ENCODE assay signal across 8 cellular contexts in the genomic region with DNA sequence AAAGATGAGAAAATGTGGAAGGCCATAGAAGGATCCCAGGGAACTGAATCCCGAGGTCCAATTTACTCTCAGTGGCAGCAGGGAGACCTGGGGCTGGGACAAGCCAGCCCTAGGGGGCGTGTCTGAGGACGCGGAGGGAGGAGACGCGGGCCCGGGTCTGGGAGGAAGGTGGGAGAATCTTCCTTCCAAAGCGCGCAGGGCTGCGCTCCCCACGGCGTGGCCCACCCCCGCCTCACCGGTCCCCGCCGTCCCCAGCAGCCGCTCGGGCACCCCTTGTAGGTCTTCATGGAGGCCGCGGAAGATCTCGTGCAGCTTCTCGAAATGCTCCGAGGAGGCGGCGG. TPM values are rescaled to one million over a fixed set of nuclear protein-coding genes. Genes with fewer than 3 reads are reported as not detected.
DNase-seq lines count a peak whose midpoint lies in the region; ATAC-seq and TF ChIP-seq lines count a peak whose summit lies in the region.

No MANE protein-coding gene starts in this region.

- peak; percentile 46 for ATAC-seq in GM21717 (IDR thresholded peaks at IDR 0.05; ENCODE audit: unreplicated experiment)

- H3K27me3 ChIP-seq in Peyer's patch, result no peaks in the 10 kb centered on the region
- H3K27me3 ChIP-seq in thymus (ENCODE audit: control insufficient read depth, insufficient read depth), result no peaks in the 10 kb centered on the region

- H3K4me3 ChIP-seq in Peyer's patch (peak overlapping the region; percentile 75 to 93 (median 89)), foreskin fibroblast (ENCODE audit: low read depth in 1 of 2, low read length in 2 of 2) (peak overlapping the region; percentile 73 to 92), thymus (ENCODE audit: low read length) (peak overlapping the region; percentile 73)

- H3K27me3 Mint-ChIP-seq in IgD-negative memory B cell, result no peaks in the 10 kb centered on the region
- no peaks in the 10 kb centered on the region for H3K27me3 Mint-ChIP-seq in nephron (ENCODE audit: low read depth)

- H3K36me3 ChIP-seq in Peyer's patch (peaks cover 0 to 6% (median 0%) of the 10 kb centered on the region in 3 donors), thymus (ENCODE audit: control insufficient read depth, insufficient read depth) (peaks cover 10% of the 10 kb centered on the region)

- no peak for TF ChIP-seq POLR2A in Peyer's patch (IDR thresholded peaks at IDR 0.05)

- H3K4me3 Mint-ChIP-seq in IgD-negative memory B cell (peak overlapping the region; percentile 85 to 97 (median 92)), nephron (peak overlapping the region; percentile 94 to 97 (median 96))

- H3K4me1 ChIP-seq in Peyer's patch (peaks cover 0 to 26% (median 2%) of the 10 kb centered on the region in 4 donors), thymus (ENCODE audit: control insufficient read depth, insufficient read depth, low read length) (peaks cover 6% of the 10 kb centered on the region)

- TF ChIP-seq CTCF in Peyer's patch (IDR thresholded peaks at IDR 0.05) (peak in 3 of 6 experiments; percentile 16 to 24 (median 21)), foreskin fibroblast (IDR thresholded peaks at IDR 0.05; ENCODE audit: low read depth, low read length) (peak; percentile 17), nephron (IDR thresholded peaks at IDR 0.05; ENCODE audit: unreplicated experiment in 3 of 3) (peak in 1 of 3 experiments; percentile 14)

- no peaks in the 10 kb centered on the region for H3K9me3 ChIP-seq in Peyer's patch
- H3K9me3 ChIP-seq in thymus (ENCODE audit: control insufficient read depth), result no peaks in the 10 kb centered on the region

- DNase-seq in DMS79 treated with DMSO at 0.1 percent for 48 hours (lab: John Stamatoyannopoulos, UW) (peak; percentile 79), Peyer's patch (peak; percentile 64 to 83 (median 79)), activated gamma-delta T cell (lab: John Stamatoyannopoulos, UW) (peak; percentile 41), foreskin fibroblast (peak in 1 of 2 donors; percentile 80)

- under 1% methylated on average over 25 of the region's 25 CpGs for WGBS in thymus

- H3K27ac Mint-ChIP-seq in IgD-negative memory B cell (peak overlapping the region; percentile 66 to 94 (median 92)), nephron (peak overlapping the region; percentile 95 to 100 (median 98))

- H3K9me3 Mint-ChIP-seq in IgD-negative memory B cell (no peaks in the 10 kb centered on the region), nephron (no peaks in the 10 kb centered on the region)

- H3K27ac ChIP-seq in Peyer's patch, result peak overlapping the region; percentile 93 to 97 (median 96)
- H3K27ac ChIP-seq in thymus (ENCODE audit: low read depth), result peak overlapping the region; percentile 81

- H3K4me1 Mint-ChIP-seq in IgD-negative memory B cell (peaks cover 26 to 37% (median 32%) of the 10 kb centered on the region in 3 donors), nephron (peaks cover 27% of the 10 kb centered on the region)

- H3K36me3 Mint-ChIP-seq in IgD-negative memory B cell, result no peaks in the 10 kb centered on the region
- H3K36me3 Mint-ChIP-seq in nephron (ENCODE audit: low read depth), result peaks cover 25% of the 10 kb centered on the region

RNA-seq across cellular contexts. Expression of gene VTI1B, which starts 0.3 kb away (rescaled TPM):
- polyA plus RNA-seq in IgD-negative memory B cell (84.8 TPM), thymus (71.0 TPM)
- 10 to 100 TPM; 57.4 to 75.5 (median 63.3) TPM for total RNA-seq in Peyer's patch

RNA-seq across cellular contexts. Expression of gene RDH11, which starts 21.5 kb away (rescaled TPM):
- polyA plus RNA-seq in IgD-negative memory B cell (58.5 TPM), thymus (39.1 TPM)
- 10 to 100 TPM; 24.8 to 53.6 (median 41.6) TPM for total RNA-seq in Peyer's patch

RNA-seq across cellular contexts. Expression of gene RDH12, which starts 27.6 kb away (rescaled TPM):
- 0.11 TPM for polyA plus RNA-seq in IgD-negative memory B cell
- not detected for total RNA-seq in Peyer's patch
- polyA plus RNA-seq in thymus, result 3.4 TPM

RNA-seq across cellular contexts. Expression of gene ARG2, which starts 54.4 kb away (rescaled TPM):
- polyA plus RNA-seq in IgD-negative memory B cell, result 1.8 TPM
- total RNA-seq in Peyer's patch, result 100 to 1,000 TPM in 1 of 4 donors, 10 to 100 TPM in 3; 13.2 to 125 (median 67.6) TPM
- polyA plus RNA-seq in thymus, result 27.8 TPM
